In the genomic region with DNA sequence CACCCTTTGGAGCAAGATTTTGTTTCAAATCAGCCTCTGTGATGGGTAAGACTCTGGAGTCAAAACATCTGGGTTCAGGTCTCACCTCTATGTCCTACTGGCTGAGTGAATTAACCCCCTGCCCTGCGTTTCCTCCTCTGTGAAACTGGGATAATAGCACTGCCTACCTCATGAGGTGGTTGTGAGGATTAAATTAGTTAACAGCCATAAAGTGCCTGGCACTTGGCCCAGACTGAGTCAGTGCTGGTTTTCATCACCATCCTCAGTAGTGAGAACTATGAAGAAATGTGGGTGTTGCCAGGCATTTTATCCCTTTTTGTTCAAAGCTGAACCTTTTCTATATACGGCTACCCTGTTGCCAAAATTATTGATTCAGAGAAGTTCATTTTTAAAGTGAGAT, we compare ENCODE assay signal across 12 cellular contexts. TPM values are rescaled to one million over a fixed set of nuclear protein-coding genes. Genes with fewer than 3 reads are reported as not detected.
DNase-seq lines count a peak whose midpoint lies in the region; ATAC-seq and TF ChIP-seq lines count a peak whose summit lies in the region.
"Had no signal": no experiment of that assay in that cellular context is flagged by ENCODE, and none has a peak within 500 bp of the region (broad histone marks: within the 10 kb centered on the region; RNA-seq: fewer than 3 reads in every experiment).

No MANE protein-coding gene starts in this region.

- H3K4me2 ChIP-seq in OCI-LY1 (ENCODE audit: low read length) = no peak overlapping the region

- H3K9ac ChIP-seq in OCI-LY1 (ENCODE audit: low read length) = no peak overlapping the region

- no peak for TF ChIP-seq CTCF in OCI-LY1 (IDR thresholded peaks at IDR 0.05; ENCODE audit: low read length)

- intact Hi-C loops in activated CD4-positive, alpha-beta T cell treated with anti-CD3 and anti-CD28 coated beads for 36 hours (cut with DNase I, micrococcal nuclease) = loop anchor here (1.0 to 5.0 kb wide), 4 partner anchors 38 to 187 kb away; partner anchors contain the start of genes EIF2AK4 (in 1 of the 2), FSIP1 (in 1 of the 2), GPR176 (in 1 of the 2) and SRP14 (in 1 of the 2)
- intact Hi-C loops in sciatic nerve (cut with DNase I) = no loop called here

- no peaks in the 10 kb centered on the region; the same call in 1 of the 2 replicates for H3K79me2 ChIP-seq in OCI-LY1 (ENCODE audit: insufficient read depth, low read length)

- peak overlapping the region; percentile 84 for H3K27ac Mint-ChIP-seq in activated CD4-positive, alpha-beta T cell treated with anti-CD3 and anti-CD28 coated beads for 36 hours
- H3K27ac Mint-ChIP-seq in activated CD4-positive, alpha-beta T cell treated with anti-CD3 and anti-CD28 coated beads, Interleukin-2, amount 10 ng/mL, durations not matched to agents 7 days and 5 days = no peak overlapping the region

- no peaks in the 10 kb centered on the region for H3K9me3 ChIP-seq in OCI-LY1 (ENCODE audit: low read length)
- H3K9me3 ChIP-seq: BE2C, pancreas, SJSA1, upper lobe of left lung had no signal

- H3F3A ChIP-seq in OCI-LY1 (ENCODE audit: insufficient read depth, low read length) = no peaks in the 10 kb centered on the region

- CTCF ChIA-PET in activated CD4-positive, alpha-beta T cell treated with anti-CD3 and anti-CD28 coated beads for 36 hours (lab: Charles Lee) = no interaction called here
- CTCF ChIA-PET in activated CD4-positive, alpha-beta T cell treated with anti-CD3 and anti-CD28 coated beads, Interleukin-2, amount 10 ng/mL, durations not matched to agents 7 days and 5 days (lab: Charles Lee) = no interaction called here

- no peak overlapping the region for H3K4me3 Mint-ChIP-seq in activated CD4-positive, alpha-beta T cell treated with anti-CD3 and anti-CD28 coated beads for 36 hours
- H3K4me3 Mint-ChIP-seq in activated CD4-positive, alpha-beta T cell treated with anti-CD3 and anti-CD28 coated beads, Interleukin-2, amount 10 ng/mL, durations not matched to agents 7 days and 5 days = no peak overlapping the region

- no peaks in the 10 kb centered on the region for H3K27me3 ChIP-seq in OCI-LY1 (ENCODE audit: insufficient read depth, low read length)
- H3K27me3 ChIP-seq: BE2C, pancreas, SJSA1, upper lobe of left lung had no signal

- H2AFZ ChIP-seq in OCI-LY1 (ENCODE audit: low read length) = no peak overlapping the region

- H3K9me2 ChIP-seq in OCI-LY1 (ENCODE audit: low read depth, low read length) = no peaks in the 10 kb centered on the region

- H3K36me3 Mint-ChIP-seq in activated CD4-positive, alpha-beta T cell treated with anti-CD3 and anti-CD28 coated beads for 36 hours (ENCODE audit: low read depth) = peaks cover 37% of the 10 kb centered on the region
- H3K36me3 Mint-ChIP-seq in activated CD4-positive, alpha-beta T cell treated with anti-CD3 and anti-CD28 coated beads, Interleukin-2, amount 10 ng/mL, durations not matched to agents 7 days and 5 days (ENCODE audit: low read depth) = peaks cover 51% of the 10 kb centered on the region

- H3K4me1 ChIP-seq in OCI-LY1 (ENCODE audit: insufficient read depth, low read length, severe bottlenecking) = peaks cover 28% of the 10 kb centered on the region
- H3K4me1 ChIP-seq: pancreas, SJSA1 had no signal

- peak; percentile 78 for ATAC-seq in activated CD4-positive, alpha-beta T cell treated with anti-CD3 and anti-CD28 coated beads for 36 hours
- peak; percentile 59 for ATAC-seq in sciatic nerve

- H3K27ac ChIP-seq in OCI-LY1 (ENCODE audit: low read depth, low read length, poor library complexity, severe bottlenecking) = peak overlapping the region; percentile 78
- H3K27ac ChIP-seq: pancreas, SJSA1, upper lobe of left lung had no signal

- H3K4me3 ChIP-seq in OCI-LY1 (ENCODE audit: low read depth, low read length, poor library complexity, severe bottlenecking) = no peak overlapping the region
- H3K4me3 ChIP-seq: pancreas, SJSA1, upper lobe of left lung had no signal

- H3K27me3 Mint-ChIP-seq in activated CD4-positive, alpha-beta T cell treated with anti-CD3 and anti-CD28 coated beads for 36 hours = no peaks in the 10 kb centered on the region
- H3K27me3 Mint-ChIP-seq in activated CD4-positive, alpha-beta T cell treated with anti-CD3 and anti-CD28 coated beads, Interleukin-2, amount 10 ng/mL, durations not matched to agents 7 days and 5 days = no peaks in the 10 kb centered on the region

- DNase-seq in activated CD4-positive, alpha-beta T cell treated with anti-CD3 and anti-CD28 coated beads for 36 hours = peak; percentile 74
- no peak for DNase-seq in activated CD4-positive, alpha-beta T cell treated with anti-CD3 and anti-CD28 coated beads, Interleukin-2, amount 10 ng/mL, durations not matched to agents 7 days and 5 days
- DNase-seq in fibroblast of peridontal ligament (ENCODE audit: extremely low read depth) (peak; percentile 37), sciatic nerve (ENCODE audit: low spot score) (peak; percentile 64), RPMI8226 (no peak), medulla oblongata (ENCODE audit: extremely low spot score) (no peak), cortex of kidney (lab: John Stamatoyannopoulos, UW) (no peak)
- DNase-seq: BE2C, pancreas had no signal

- POLR2A ChIA-PET in activated CD4-positive, alpha-beta T cell treated with anti-CD3 and anti-CD28 coated beads for 36 hours (lab: Charles Lee) = no interaction called here
- POLR2A ChIA-PET in activated CD4-positive, alpha-beta T cell treated with anti-CD3 and anti-CD28 coated beads, Interleukin-2, amount 10 ng/mL, durations not matched to agents 7 days and 5 days (lab: Charles Lee) = no interaction called here

- peaks cover 61% of the 10 kb centered on the region for H3K36me3 ChIP-seq in OCI-LY1 (ENCODE audit: insufficient read depth, low read length)
- H3K36me3 ChIP-seq: BE2C had no signal

- H3K9me3 Mint-ChIP-seq in activated CD4-positive, alpha-beta T cell treated with anti-CD3 and anti-CD28 coated beads for 36 hours (ENCODE audit: low read depth) = no peaks in the 10 kb centered on the region
- no peaks in the 10 kb centered on the region for H3K9me3 Mint-ChIP-seq in activated CD4-positive, alpha-beta T cell treated with anti-CD3 and anti-CD28 coated beads, Interleukin-2, amount 10 ng/mL, durations not matched to agents 7 days and 5 days

- H4K20me1 ChIP-seq in OCI-LY1 (ENCODE audit: insufficient read depth, low read length) = no peaks in the 10 kb centered on the region

- H3K4me1 Mint-ChIP-seq in activated CD4-positive, alpha-beta T cell treated with anti-CD3 and anti-CD28 coated beads for 36 hours = peaks cover 35% of the 10 kb centered on the region
- peaks cover 25% of the 10 kb centered on the region for H3K4me1 Mint-ChIP-seq in activated CD4-positive, alpha-beta T cell treated with anti-CD3 and anti-CD28 coated beads, Interleukin-2, amount 10 ng/mL, durations not matched to agents 7 days and 5 days

RNA-seq across cellular contexts. Expression of gene EIF2AK4, which starts 36.0 kb away (rescaled TPM):
- total RNA-seq in activated CD4-positive, alpha-beta T cell treated with anti-CD3 and anti-CD28 coated beads for 36 hours = 10 to 100 TPM; 40.8 TPM
- total RNA-seq in activated CD4-positive, alpha-beta T cell treated with anti-CD3 and anti-CD28 coated beads, Interleukin-2, amount 10 ng/mL, durations not matched to agents 7 days and 5 days = 10 to 100 TPM; 26.5 to 29.9 TPM
- total RNA-seq in sciatic nerve = 42.5 TPM

RNA-seq across cellular contexts. Expression of gene GPR176, which starts 49.8 kb away (rescaled TPM):
- total RNA-seq in activated CD4-positive, alpha-beta T cell treated with anti-CD3 and anti-CD28 coated beads for 36 hours = under 1 TPM; 0.14 to 0.30 TPM
- not detected for total RNA-seq in activated CD4-positive, alpha-beta T cell treated with anti-CD3 and anti-CD28 coated beads, Interleukin-2, amount 10 ng/mL, durations not matched to agents 7 days and 5 days
- 5.7 TPM for total RNA-seq in sciatic nerve

Comparison
In these comparisons a context has a peak if more than half of its experiments do, and no peak if none do; other contexts are left out.
1. DNase-seq: peak in activated CD4-positive, alpha-beta T cell treated with anti-CD3 and anti-CD28 coated beads for 36 hours (single experiment), fibroblast of peridontal ligament (single experiment) and sciatic nerve (single experiment); none in activated CD4-positive, alpha-beta T cell treated with anti-CD3 and anti-CD28 coated beads, Interleukin-2, amount 10 ng/mL, durations not matched to agents 7 days and 5 days (single experiment), RPMI8226 (single experiment), medulla oblongata (single experiment) and cortex of kidney (single experiment).